In the genomic region with DNA sequence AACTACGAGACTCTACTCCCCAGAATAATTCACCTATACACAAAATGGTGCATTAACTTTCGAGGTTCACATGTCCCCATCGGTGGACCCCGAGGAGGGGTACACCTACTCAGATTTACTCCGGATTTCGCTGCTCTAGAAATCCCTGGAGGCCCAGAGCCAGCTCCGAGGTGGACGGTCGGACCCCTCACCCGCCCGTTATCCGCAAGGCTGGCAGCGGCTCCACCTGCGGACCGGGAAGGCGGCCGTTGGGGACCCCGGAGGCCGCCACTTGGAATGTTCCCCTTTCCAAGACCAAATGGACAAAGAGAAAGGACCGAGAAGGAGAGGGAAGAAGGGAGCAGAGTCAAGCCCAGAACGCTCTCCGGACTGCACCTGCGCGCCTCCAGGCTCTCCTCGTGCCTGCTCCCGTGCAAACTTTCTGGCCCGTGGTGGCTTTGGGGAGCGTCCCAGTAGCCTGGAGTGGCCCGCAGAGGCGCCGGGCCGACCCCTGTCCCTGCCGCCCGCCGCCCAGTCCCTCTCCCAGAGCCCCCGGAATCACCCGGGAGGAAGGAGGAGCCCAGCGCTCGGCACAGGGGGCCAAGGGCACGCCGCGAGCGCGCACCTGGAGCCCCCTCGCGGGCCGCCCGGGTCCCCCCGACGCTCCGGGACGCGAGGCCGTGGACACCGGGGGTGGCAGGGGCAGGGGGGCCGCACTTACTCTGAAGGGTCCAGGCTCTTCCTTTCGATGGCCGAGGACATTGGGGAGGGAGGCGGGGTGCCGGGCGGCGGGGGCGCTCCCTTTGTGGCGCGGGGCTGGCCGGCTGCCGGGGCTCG, we compare ENCODE assay signal across 9 cellular contexts.
A peak's percentile ranks its signal among the peaks of the same experiment; 100 is the strongest.
DNase-seq lines count a peak whose midpoint lies in the region; TF ChIP-seq lines count a peak whose summit lies in the region.
"Had no signal": no experiment of that assay in that cellular context is flagged by ENCODE, and none has a peak within 500 bp of the region (broad histone marks: within the 10 kb centered on the region; RNA-seq: fewer than 3 reads in every experiment).

No MANE protein-coding gene starts in this region.

- H3K4me1 ChIP-seq in HUES48 (ENCODE audit: control insufficient read depth, insufficient read depth, low read length) = peaks cover 11% of the 10 kb centered on the region

- H3K4me3 ChIP-seq in HUES48 (ENCODE audit: low read depth, low read length) = peak overlapping the region; percentile 73

- H3K4me1 Mint-ChIP-seq in nephron progenitor cell = peaks cover 43% of the 10 kb centered on the region

- no peaks in the 10 kb centered on the region for H3K9me3 ChIP-seq in HUES48 (ENCODE audit: control insufficient read depth, insufficient read depth, low read length)

- H3K4me3 Mint-ChIP-seq in nephron progenitor cell = peak overlapping the region; percentile 86

- peaks cover 73% of the 10 kb centered on the region for H3K27me3 ChIP-seq in HUES48 (ENCODE audit: control insufficient read depth, insufficient read depth, low read length)

- H3K27ac Mint-ChIP-seq in nephron progenitor cell = no peak overlapping the region
- H3K27ac Mint-ChIP-seq: natural killer cell treated with Interleukin-12 subunit alpha and Interleukin-12 subunit beta and Interleukin-15 and Interleukin-18, amount 100 ng/mL, for 72 hours had no signal

- no peak for TF ChIP-seq CTCF in GM13976 (IDR thresholded peaks at IDR 0.05; ENCODE audit: borderline replicate concordance, control extremely low read depth, extremely low read depth, insufficient read depth, missing control alignments)
- TF ChIP-seq CTCF in nephron progenitor cell (IDR thresholded peaks at IDR 0.05) = no peak

- no peaks in the 10 kb centered on the region for H3K9me3 Mint-ChIP-seq in nephron progenitor cell
- H3K9me3 Mint-ChIP-seq: natural killer cell treated with Interleukin-12 subunit alpha and Interleukin-12 subunit beta and Interleukin-15 and Interleukin-18, amount 100 ng/mL, for 72 hours had no signal

- H3K27ac ChIP-seq in HUES48 (ENCODE audit: low read depth, low read length) = no peak overlapping the region

- peak; percentile 50 for DNase-seq in GM13976 (ENCODE audit: low spot score)
- DNase-seq in ecto neural progenitor cell (ENCODE audit: low spot score) = peak; percentile 60
- peak; percentile 37 for DNase-seq in nephron progenitor cell
- no peak for DNase-seq in NOMO-1 treated with dmso at 0.1 percent for 144 hours (lab: John Stamatoyannopoulos, UW; ENCODE audit: unreplicated experiment)
- no peak for DNase-seq in SIG-M5 treated with dmso at 0.1 percent for 504 hours (lab: John Stamatoyannopoulos, UW; ENCODE audit: unreplicated experiment)
- no peak for DNase-seq in NOMO-1 treated with DMSO at 0.1 percent for 48 hours (lab: John Stamatoyannopoulos, UW; ENCODE audit: unreplicated experiment)
- no peak for DNase-seq in T-helper 2 cell

- no peaks in the 10 kb centered on the region for H3K36me3 ChIP-seq in HUES48 (ENCODE audit: control insufficient read depth, insufficient read depth, low read length)

- no peak overlapping the region for H3K9ac ChIP-seq in HUES48 (ENCODE audit: low read depth, low read length)

- H3K27me3 Mint-ChIP-seq in nephron progenitor cell (ENCODE audit: low read depth, poor library complexity) = peaks cover 11% of the 10 kb centered on the region

- in situ Hi-C loops in GM13976 (cut with MboI; ENCODE audit: low sequenced_read_pairs, unreplicated experiment) = no loop called here

- H3K36me3 Mint-ChIP-seq in nephron progenitor cell (ENCODE audit: low read depth) = no peaks in the 10 kb centered on the region
- H3K36me3 Mint-ChIP-seq: natural killer cell treated with Interleukin-12 subunit alpha and Interleukin-12 subunit beta and Interleukin-15 and Interleukin-18, amount 100 ng/mL, for 72 hours had no signal

Comparison
In these comparisons a context has a peak if more than half of its experiments do, and no peak if none do; other contexts are left out.
1. DNase-seq: peak in GM13976 (single experiment), ecto neural progenitor cell (single experiment) and nephron progenitor cell (single experiment); none in NOMO-1 treated with dmso at 0.1 percent for 144 hours (single experiment), SIG-M5 treated with dmso at 0.1 percent for 504 hours (single experiment), NOMO-1 treated with DMSO at 0.1 percent for 48 hours (single experiment) and T-helper 2 cell (0 of 5).